16 cellular contexts compared by ENCODE assay signal in genomic region chr15:96421211-96421610, GRCh38.
DNase-seq lines count a peak whose midpoint lies in the region; TF ChIP-seq lines count a peak whose summit lies in the region.
"Had no signal": no experiment of that assay in that cellular context is flagged by ENCODE, and none has a peak within 500 bp of the region (broad histone marks: within the 10 kb centered on the region; RNA-seq: fewer than 3 reads in every experiment).

No MANE protein-coding gene starts in this region.

- no peaks in the 10 kb centered on the region for H3K4me1 ChIP-seq in osteoblast (ENCODE audit: insufficient read depth, low read length)

- H2AFZ ChIP-seq in osteoblast (ENCODE audit: low read length), result no peak overlapping the region

- H3K4me3 ChIP-seq in MG63, result no peak overlapping the region
- H3K4me3 ChIP-seq in epithelial cell of esophagus (ENCODE audit: low read length), result no peak overlapping the region
- H3K4me3 ChIP-seq in osteoblast (ENCODE audit: insufficient read depth, low read length), result no peak overlapping the region
- no peak overlapping the region for H3K4me3 ChIP-seq in WERI-Rb-1 (ENCODE audit: low read depth, low read length)
- H3K4me3 ChIP-seq: cardiac muscle cell, esophagus squamous epithelium had no signal

- H3K27ac ChIP-seq in osteoblast (ENCODE audit: low read depth, low read length) (no peak overlapping the region), WERI-Rb-1 (no peak overlapping the region)
- H3K27ac ChIP-seq: cardiac muscle cell, esophagus squamous epithelium had no signal

- peak overlapping the region; percentile 10 for H3K4me2 ChIP-seq in osteoblast (ENCODE audit: insufficient read depth, low read length)

- DNase-seq in GM04503 (ENCODE audit: low read depth), result peak; percentile 8
- DNase-seq in MG63, result peak; percentile 52
- DNase-seq in epithelial cell of esophagus (ENCODE audit: low read depth), result peak; percentile 92
- no peak for DNase-seq in osteoblast (ENCODE audit: insufficient read length, low spot score, missing footprints)
- DNase-seq in stimulated activated CD4-positive, alpha-beta T cell treated with anti-CD3 and anti-CD28 coated beads, Interleukin-2, amount 100 ng/mL, for 48 hours, result no peak
- DNase-seq in HUDEP-2 (lab: John Stamatoyannopoulos, UW; ENCODE audit: unreplicated experiment in 76 of 76), result no peak
- no peak for DNase-seq in 8988T
- no peak for DNase-seq in WERI-Rb-1
- DNase-seq: activated CD4-positive, alpha-beta memory T cell treated with anti-CD3 and anti-CD28 coated beads for 36 hours; activated gamma-delta T cell; esophagus squamous epithelium; kidney; NCI-H1048; NCI-H510A treated with DMSO at 0.1 percent for 48 hours; right cardiac atrium had no signal

- H4K20me1 ChIP-seq in osteoblast (ENCODE audit: insufficient read depth, low read length), result no peaks in the 10 kb centered on the region

- H3K27me3 ChIP-seq in MG63, result no peaks in the 10 kb centered on the region
- H3K27me3 ChIP-seq in osteoblast (ENCODE audit: insufficient read depth, low read length), result peaks cover 72% of the 10 kb centered on the region
- peaks cover 72% of the 10 kb centered on the region for H3K27me3 ChIP-seq in WERI-Rb-1 (ENCODE audit: insufficient read depth, low read depth, severe bottlenecking)

- no peaks in the 10 kb centered on the region for H3K36me3 ChIP-seq in MG63
- no peaks in the 10 kb centered on the region for H3K36me3 ChIP-seq in osteoblast (ENCODE audit: insufficient read depth, low read length)
- H3K36me3 ChIP-seq in WERI-Rb-1, result no peaks in the 10 kb centered on the region
- H3K36me3 ChIP-seq: cardiac muscle cell, esophagus squamous epithelium had no signal

- H3K79me2 ChIP-seq in osteoblast (ENCODE audit: insufficient read depth, low read length), result no peaks in the 10 kb centered on the region

- TF ChIP-seq CTCF in epithelial cell of esophagus (IDR thresholded peaks at IDR 0.05; ENCODE audit: insufficient read depth, low read depth, low read length, missing control alignments) (no peak), osteoblast (IDR thresholded peaks at IDR 0.05; ENCODE audit: extremely low read depth, low read depth, low read length) (no peak), WERI-Rb-1 (IDR thresholded peaks at IDR 0.05; ENCODE audit: low read depth, low read length) (no peak)

- no peaks in the 10 kb centered on the region for H3K9me3 ChIP-seq in MG63
- H3K9me3 ChIP-seq in osteoblast (ENCODE audit: low read depth, low read length), result no peaks in the 10 kb centered on the region
- no peaks in the 10 kb centered on the region for H3K9me3 ChIP-seq in WERI-Rb-1 (ENCODE audit: severe bottlenecking)
- H3K9me3 ChIP-seq: esophagus squamous epithelium had no signal

Comparison
In these comparisons a context has a peak if more than half of its experiments do, and no peak if none do; other contexts are left out.
1. DNase-seq: peak in GM04503 (single experiment), MG63 (single experiment) and epithelial cell of esophagus (single experiment); none in osteoblast (single experiment), stimulated activated CD4-positive, alpha-beta T cell treated with anti-CD3 and anti-CD28 coated beads, Interleukin-2, amount 100 ng/mL, for 48 hours (0 of 2), HUDEP-2 (0 of 76), 8988T (single experiment) and WERI-Rb-1 (single experiment).